ENCODE assay signal across 16 cellular contexts in genomic region chr1:78279051-78279450, GRCh38.
DNase-seq lines count a peak whose midpoint lies in the region; ATAC-seq, FAIRE-seq and TF ChIP-seq lines count a peak whose summit lies in the region.
"Had no signal": no experiment of that assay in that cellular context is flagged by ENCODE, and none has a peak within 500 bp of the region (broad histone marks: within the 10 kb centered on the region; RNA-seq: fewer than 3 reads in every experiment).

No MANE protein-coding gene starts in this region.

- no peaks in the 10 kb centered on the region for H4K20me1 ChIP-seq in fibroblast of lung (ENCODE audit: control insufficient read depth, extremely low read depth, insufficient read depth, low read length)

- no peak overlapping the region for H2AFZ ChIP-seq in fibroblast of lung (ENCODE audit: low read length)

- H3K36me3 ChIP-seq in fibroblast of lung (ENCODE audit: control insufficient read depth, insufficient read depth, low read length) = no peaks in the 10 kb centered on the region
- no peaks in the 10 kb centered on the region for H3K36me3 ChIP-seq in psoas muscle (ENCODE audit: insufficient read depth in 1 of 2, low read depth in 1 of 2)
- no peaks in the 10 kb centered on the region for H3K36me3 ChIP-seq in vagina

- no peak for TF ChIP-seq POLR2A in vagina (IDR thresholded peaks at IDR 0.05)

- H3K9me3 ChIP-seq in fibroblast of lung (ENCODE audit: control insufficient read depth, insufficient read depth, low read depth, low read length) = no peaks in the 10 kb centered on the region
- no peaks in the 10 kb centered on the region for H3K9me3 ChIP-seq in psoas muscle
- H3K9me3 ChIP-seq in vagina = no peaks in the 10 kb centered on the region

- H3K4me1 ChIP-seq in fibroblast of lung (ENCODE audit: control insufficient read depth, extremely low read depth, insufficient read depth, low read length) (peaks cover 17% of the 10 kb centered on the region), psoas muscle (no peaks in the 10 kb centered on the region), vagina (no peaks in the 10 kb centered on the region)

- WGBS in psoas muscle, 3 donors = 6 to 37% (median 18%) methylated on average over 2 of the region's 2 CpGs

- H3K27ac ChIP-seq in fibroblast of lung (ENCODE audit: insufficient read depth, low read length) = peak overlapping the region; percentile 46
- H3K27ac ChIP-seq in psoas muscle = no peak overlapping the region
- no peak overlapping the region for H3K27ac ChIP-seq in vagina

- DNase-seq in EL (peak; percentile 85), RCC 7860 (ENCODE audit: low spot score) (peak; percentile 81), fibroblast of lung (ENCODE audit: low read depth in 2 of 2) (peak; percentile 91 to 98), psoas muscle (no peak), HuH-7 (ENCODE audit: low spot score) (no peak), vagina (ENCODE audit: extremely low spot score in 2 of 2) (no peak)
- DNase-seq: activated CD4-positive, alpha-beta T cell treated with anti-CD3 and anti-CD28 coated beads, Interleukin-2, amount 50 U/mL, for 1 hour; activated effector memory CD4-positive, alpha-beta T cell treated with anti-CD3 and anti-CD28 coated beads, Interleukin-2, amount 50 U/mL, for 16 hours; COR-L47; naive thymus-derived CD4-positive, alpha-beta T cell; substantia nigra; T-helper 17 cell had no signal

- TF ChIP-seq CTCF in fibroblast of lung (conservative IDR thresholded peaks at IDR 0.05 in 1 of 2, IDR thresholded peaks at IDR 0.05 in 1 of 2; ENCODE audit: low read depth in 1 of 2, low read length in 2 of 2) (no peak), psoas muscle (IDR thresholded peaks at IDR 0.05) (no peak), vagina (IDR thresholded peaks at IDR 0.05) (no peak)

- H3K9ac ChIP-seq in fibroblast of lung (ENCODE audit: insufficient read depth, low read length) = no peak overlapping the region

- no peaks in the 10 kb centered on the region for H3K79me2 ChIP-seq in fibroblast of lung (ENCODE audit: control insufficient read depth, insufficient read depth, low read length)

- ATAC-seq in psoas muscle = peak in 3 of 4 donors; percentile 57 to 68 (median 67)
- ATAC-seq in GM21825 (IDR thresholded peaks at IDR 0.05; ENCODE audit: unreplicated experiment) = no peak
- no peak for ATAC-seq in GM18517 (IDR thresholded peaks at IDR 0.05; ENCODE audit: unreplicated experiment)
- ATAC-seq: esophagus mucosa; naive thymus-derived CD4-positive, alpha-beta T cell; T-helper 17 cell had no signal

- H3K4me2 ChIP-seq in fibroblast of lung (ENCODE audit: extremely low read depth, insufficient read depth, low read length) = peak overlapping the region; percentile 8

- intact Hi-C loops in psoas muscle (cut with DNase I) (no loop called here), vagina (cut with DNase I) (no loop called here)

- H3K4me3 ChIP-seq in fibroblast of lung (replicated peaks in 1 of 4; ENCODE audit: control extremely low read depth in 1 of 4, insufficient read depth in 1 of 4, low read depth in 3 of 4, low read length in 4 of 4) (no peak overlapping the region), psoas muscle (no peak overlapping the region), vagina (no peak overlapping the region)

- peak; percentile 72 for FAIRE-seq in RCC 7860 (lab: Jason Lieb, UNC)
- FAIRE-seq: islet of Langerhans had no signal

- no peaks in the 10 kb centered on the region for H3K27me3 ChIP-seq in fibroblast of lung (ENCODE audit: control insufficient read depth, insufficient read depth, low read length)
- no peaks in the 10 kb centered on the region for H3K27me3 ChIP-seq in psoas muscle (ENCODE audit: insufficient read depth in 3 of 3, low read length in 2 of 3)
- H3K27me3 ChIP-seq in vagina = no peaks in the 10 kb centered on the region

Comparison
In these comparisons a context has a peak if more than half of its experiments do, and no peak if none do; other contexts are left out.
1. DNase-seq: peak in EL (single experiment), RCC 7860 (single experiment) and fibroblast of lung (2 of 2); none in psoas muscle (0 of 2), HuH-7 (single experiment) and vagina (0 of 2).
2. ATAC-seq: peak in psoas muscle (3 of 4); none in GM21825 (single experiment) and GM18517 (single experiment).